ENCODE assay signal across 8 cellular contexts in the genomic region with DNA sequence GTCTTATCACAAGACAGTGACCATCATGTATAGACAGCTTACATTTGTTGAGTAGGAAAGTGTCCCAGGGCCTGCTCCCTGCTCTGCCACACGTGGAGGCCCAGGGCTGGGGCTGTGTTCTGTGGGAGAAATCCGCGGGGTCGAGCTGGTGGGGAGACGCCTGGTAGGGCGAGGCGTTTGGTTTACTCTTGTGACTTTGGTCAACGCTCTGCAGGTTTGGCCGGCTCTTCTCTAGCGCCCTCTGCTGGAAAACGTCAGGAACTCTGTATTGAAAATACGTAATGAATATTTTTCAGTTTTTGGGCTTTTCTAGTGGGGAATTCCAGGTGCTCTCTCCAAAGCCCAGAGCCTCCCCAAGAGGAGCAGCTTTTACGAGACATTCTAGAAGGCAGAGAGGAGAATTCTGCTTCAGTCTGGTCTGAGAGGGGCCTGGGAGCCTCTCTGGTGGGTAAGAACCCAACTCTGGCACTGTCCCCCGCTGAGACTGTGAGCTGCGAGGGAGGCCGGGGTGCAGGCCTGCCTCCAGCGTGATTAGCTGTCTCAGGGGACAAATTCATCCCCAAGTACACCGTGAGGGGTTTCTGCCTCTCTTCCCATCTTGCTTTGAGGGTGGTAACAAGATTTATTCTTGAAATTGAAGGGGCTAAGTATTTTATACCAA.
DNase-seq lines count a peak whose midpoint lies in the region; ATAC-seq and TF ChIP-seq lines count a peak whose summit lies in the region.

No MANE protein-coding gene starts in this region.

- H3K36me3 ChIP-seq in neutrophil: no peaks in the 10 kb centered on the region
- no peaks in the 10 kb centered on the region for H3K36me3 ChIP-seq in tibial artery

- TF ChIP-seq CTCF in fibroblast of the aortic adventitia (IDR thresholded peaks at IDR 0.05; ENCODE audit: insufficient read depth, low read length) (peak; percentile 66), neutrophil (IDR thresholded peaks at IDR 0.05) (peak; percentile 75), tibial artery (IDR thresholded peaks at IDR 0.05) (peak; percentile 47 to 58)

- H3K27me3 ChIP-seq in neutrophil: no peaks in the 10 kb centered on the region
- peaks cover 0 to 13% of the 10 kb centered on the region in 2 donors for H3K27me3 ChIP-seq in tibial artery

- no peaks in the 10 kb centered on the region for H3K9me3 ChIP-seq in neutrophil
- no peaks in the 10 kb centered on the region for H3K9me3 ChIP-seq in tibial artery

- H3K4me3 ChIP-seq in fibroblast of the aortic adventitia (ENCODE audit: low read depth, low read length) (no peak overlapping the region), neutrophil (ENCODE audit: low read depth in 1 of 2, low read length in 1 of 2) (no peak overlapping the region), tibial artery (no peak overlapping the region)

- peak; percentile 82 for DNase-seq in DMS 273 (lab: John Stamatoyannopoulos, UW; ENCODE audit: unreplicated experiment)
- no peak for DNase-seq in DMS 273 treated with DMSO at 0.1 percent for 48 hours (lab: John Stamatoyannopoulos, UW)
- DNase-seq in NOMO-1 (lab: John Stamatoyannopoulos, UW; ENCODE audit: unreplicated experiment in 2 of 2): peak; percentile 67 to 84
- DNase-seq in activated T-cell treated with anti-CD3 and anti-CD28 coated beads for 24 hours (ENCODE audit: low read depth): peak; percentile 37
- DNase-seq in fibroblast of the aortic adventitia (ENCODE audit: low read depth): peak; percentile 41
- peak; percentile 31 to 70 for DNase-seq in tibial artery

- intact Hi-C loops in tibial artery (cut with DNase I; ENCODE audit: low total_unique reads): no loop called here

- ATAC-seq in HG03439 (IDR thresholded peaks at IDR 0.05; ENCODE audit: unreplicated experiment): peak; percentile 54

- peaks cover 14 to 21% of the 10 kb centered on the region in 2 experiments for H3K4me1 ChIP-seq in neutrophil (ENCODE audit: control insufficient read depth in 1 of 2, insufficient read depth in 1 of 2, low read depth in 1 of 2, low read length in 1 of 2)
- H3K4me1 ChIP-seq in tibial artery: peaks cover 0 to 4% (median 0%) of the 10 kb centered on the region in 4 donors

- H3K27ac ChIP-seq in neutrophil (no peak overlapping the region), tibial artery (no peak overlapping the region)
